In the genomic region with DNA sequence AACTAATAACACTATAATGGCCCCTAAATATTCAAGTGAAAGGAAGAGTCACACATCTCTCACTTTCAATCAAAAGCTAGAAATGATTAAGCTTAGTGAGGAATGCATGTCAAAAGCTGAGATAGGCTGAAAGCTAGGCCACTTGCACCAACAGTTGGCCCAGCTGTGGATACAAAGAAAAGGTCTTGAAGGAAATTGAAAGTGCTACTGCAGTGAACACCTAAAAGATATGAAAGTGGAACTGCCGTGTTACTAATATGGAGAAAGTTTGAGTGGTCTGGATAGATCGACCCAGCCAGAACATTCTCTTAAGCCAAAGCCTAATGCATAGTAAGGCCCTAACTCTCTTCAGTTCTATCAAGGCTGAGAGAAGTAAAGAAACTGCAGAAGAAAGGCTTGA, we compare ENCODE assay signal across 1 cellular context.
TF ChIP-seq lines count a peak whose summit lies in the region.

No MANE protein-coding gene starts in this region.

TF ChIP-seq in GM23338, 12 proteins besides CTCF, POLR2A, EP300 and RAD21 (continued from another document):
- no peak for TF ChIP-seq NANOG (IDR thresholded peaks at IDR 0.05; ENCODE audit: borderline replicate concordance)
- TF ChIP-seq STAT1 (IDR thresholded peaks at IDR 0.05; ENCODE audit: unreplicated experiment) = no peak
- TF ChIP-seq ZNF114 (CRISPR knock-in tag; IDR thresholded peaks at IDR 0.05) = no peak
- TF ChIP-seq, protein P1, sequence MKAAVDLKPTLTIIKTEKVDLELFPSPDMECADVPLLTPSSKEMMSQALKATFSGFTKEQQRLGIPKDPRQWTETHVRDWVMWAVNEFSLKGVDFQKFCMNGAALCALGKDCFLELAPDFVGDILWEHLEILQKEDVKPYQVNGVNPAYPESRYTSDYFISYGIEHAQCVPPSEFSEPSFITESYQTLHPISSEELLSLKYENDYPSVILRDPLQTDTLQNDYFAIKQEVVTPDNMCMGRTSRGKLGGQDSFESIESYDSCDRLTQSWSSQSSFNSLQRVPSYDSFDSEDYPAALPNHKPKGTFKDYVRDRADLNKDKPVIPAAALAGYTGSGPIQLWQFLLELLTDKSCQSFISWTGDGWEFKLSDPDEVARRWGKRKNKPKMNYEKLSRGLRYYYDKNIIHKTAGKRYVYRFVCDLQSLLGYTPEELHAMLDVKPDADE (IDR thresholded peaks at IDR 0.05) = no peak
- TF ChIP-seq ZNF331 (CRISPR knock-in tag; IDR thresholded peaks at IDR 0.05; ENCODE audit: low read depth) = no peak
- TF ChIP-seq EZH2 (IDR thresholded peaks at IDR 0.05; ENCODE audit: low read depth, unreplicated experiment) = no peak
- TF ChIP-seq CREB1 (CRISPR knock-in tag; IDR thresholded peaks at IDR 0.05; ENCODE audit: low read depth) = no peak
- no peak for TF ChIP-seq JUNB (IDR thresholded peaks at IDR 0.05; ENCODE audit: unreplicated experiment)
